Comparison of ENCODE assay signal across 1 cellular context in the genomic region with DNA sequence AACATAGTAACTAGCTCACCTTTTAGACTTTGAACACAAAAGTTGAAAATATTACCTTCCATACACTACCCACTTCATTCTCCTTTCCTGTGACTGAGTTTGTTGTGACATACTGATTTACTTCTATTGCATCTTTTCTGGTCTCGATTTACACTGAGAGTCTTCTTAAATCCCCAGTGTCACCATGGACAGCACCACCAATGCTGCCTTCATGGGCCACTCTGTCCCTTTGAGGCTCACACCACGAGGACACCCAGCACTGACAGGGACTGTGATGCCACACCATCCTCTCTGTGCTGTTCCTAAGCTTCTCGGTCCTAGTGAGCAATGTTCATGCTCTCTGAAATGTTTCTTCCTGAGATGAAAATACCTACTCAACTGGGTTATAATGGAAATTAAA.
TF ChIP-seq lines count a peak whose summit lies in the region.

No MANE protein-coding gene starts in this region.

TF ChIP-seq in HCT116, 20 proteins besides CTCF, POLR2A, EP300 and RAD21:
- TF ChIP-seq, protein P1, sequence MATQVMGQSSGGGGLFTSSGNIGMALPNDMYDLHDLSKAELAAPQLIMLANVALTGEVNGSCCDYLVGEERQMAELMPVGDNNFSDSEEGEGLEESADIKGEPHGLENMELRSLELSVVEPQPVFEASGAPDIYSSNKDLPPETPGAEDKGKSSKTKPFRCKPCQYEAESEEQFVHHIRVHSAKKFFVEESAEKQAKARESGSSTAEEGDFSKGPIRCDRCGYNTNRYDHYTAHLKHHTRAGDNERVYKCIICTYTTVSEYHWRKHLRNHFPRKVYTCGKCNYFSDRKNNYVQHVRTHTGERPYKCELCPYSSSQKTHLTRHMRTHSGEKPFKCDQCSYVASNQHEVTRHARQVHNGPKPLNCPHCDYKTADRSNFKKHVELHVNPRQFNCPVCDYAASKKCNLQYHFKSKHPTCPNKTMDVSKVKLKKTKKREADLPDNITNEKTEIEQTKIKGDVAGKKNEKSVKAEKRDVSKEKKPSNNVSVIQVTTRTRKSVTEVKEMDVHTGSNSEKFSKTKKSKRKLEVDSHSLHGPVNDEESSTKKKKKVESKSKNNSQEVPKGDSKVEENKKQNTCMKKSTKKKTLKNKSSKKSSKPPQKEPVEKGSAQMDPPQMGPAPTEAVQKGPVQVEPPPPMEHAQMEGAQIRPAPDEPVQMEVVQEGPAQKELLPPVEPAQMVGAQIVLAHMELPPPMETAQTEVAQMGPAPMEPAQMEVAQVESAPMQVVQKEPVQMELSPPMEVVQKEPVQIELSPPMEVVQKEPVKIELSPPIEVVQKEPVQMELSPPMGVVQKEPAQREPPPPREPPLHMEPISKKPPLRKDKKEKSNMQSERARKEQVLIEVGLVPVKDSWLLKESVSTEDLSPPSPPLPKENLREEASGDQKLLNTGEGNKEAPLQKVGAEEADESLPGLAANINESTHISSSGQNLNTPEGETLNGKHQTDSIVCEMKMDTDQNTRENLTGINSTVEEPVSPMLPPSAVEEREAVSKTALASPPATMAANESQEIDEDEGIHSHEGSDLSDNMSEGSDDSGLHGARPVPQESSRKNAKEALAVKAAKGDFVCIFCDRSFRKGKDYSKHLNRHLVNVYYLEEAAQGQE (IDR thresholded peaks at IDR 0.05; ENCODE audit: low read depth): peak; percentile 64
- TF ChIP-seq ELF1 (IDR thresholded peaks at IDR 0.05; ENCODE audit: borderline replicate concordance, low read depth): no peak
